ENCODE assay signal across 10 cellular contexts in genomic region chr3:184300377-184300717, GRCh38. TPM values are rescaled to one million over a fixed set of nuclear protein-coding genes. Genes with fewer than 3 reads are reported as not detected.
DNase-seq lines count a peak whose midpoint lies in the region; ATAC-seq and TF ChIP-seq lines count a peak whose summit lies in the region.
"Had no signal": no experiment of that assay in that cellular context is flagged by ENCODE, and none has a peak within 500 bp of the region (broad histone marks: within the 10 kb centered on the region; RNA-seq: fewer than 3 reads in every experiment).

No MANE protein-coding gene starts in this region.

- peaks cover 28% of the 10 kb centered on the region for H3K36me3 Mint-ChIP-seq in mesothelial cell of epicardium

- no peak overlapping the region for H2AK9ac ChIP-seq in IMR-90 (replicated peaks; ENCODE audit: low read depth, low read length, poor library complexity)

- H4K20me1 ChIP-seq in BLaER1: peaks cover 48% of the 10 kb centered on the region
- peaks cover 44% of the 10 kb centered on the region for H4K20me1 ChIP-seq in IMR-90 (ENCODE audit: insufficient read depth, low read length)

- H2AFZ ChIP-seq in IMR-90 (replicated peaks; ENCODE audit: low read length, poor library complexity): no peak overlapping the region

- peak overlapping the region; percentile 98 for H3K4me3 ChIP-seq in BLaER1
- peak overlapping the region; percentile 96 for H3K4me3 ChIP-seq in IMR-90 (ENCODE audit: insufficient read depth, low read depth, low read length)
- H3K4me3 ChIP-seq in astrocyte of the spinal cord (ENCODE audit: low read depth, low read length): peak overlapping the region; percentile 75
- no peak overlapping the region for H3K4me3 ChIP-seq in uterus

- H3K4me3 Mint-ChIP-seq in mesothelial cell of epicardium: peak overlapping the region; percentile 98

- peaks cover 14% of the 10 kb centered on the region for H3K4me1 Mint-ChIP-seq in mesothelial cell of epicardium

- H3K9me3 ChIP-seq in BLaER1: no peaks in the 10 kb centered on the region
- H3K9me3 ChIP-seq in IMR-90 (ENCODE audit: control insufficient read depth, insufficient read depth, low read length): no peaks in the 10 kb centered on the region
- H3K9me3 ChIP-seq in uterus: no peaks in the 10 kb centered on the region
- H3K9me3 ChIP-seq: prostate gland had no signal

- H3K27ac ChIP-seq in BLaER1: no peak overlapping the region
- H3K27ac ChIP-seq in IMR-90 (ENCODE audit: insufficient read depth, low read length): peak overlapping the region; percentile 62; the same call in 1 of the 2 replicates
- no peak overlapping the region for H3K27ac ChIP-seq in uterus

- peaks cover 27 to 49% of the 10 kb centered on the region in 2 experiments for H3K79me1 ChIP-seq in IMR-90 (ENCODE audit: low read depth in 1 of 2, low read length in 2 of 2)

- H2BK20ac ChIP-seq in IMR-90 (ENCODE audit: low read depth, low read length): no peak overlapping the region

- H3K4me1 ChIP-seq in BLaER1 (peaks cover 23% of the 10 kb centered on the region), IMR-90 (ENCODE audit: control insufficient read depth, insufficient read depth, low read length) (peaks cover 2% of the 10 kb centered on the region; the same call in 1 of the 2 replicates), uterus (peaks cover 0 to 5% of the 10 kb centered on the region in 2 donors)

- peak overlapping the region; percentile 76; the same call in 1 of the 2 replicates for H3K4ac ChIP-seq in IMR-90 (ENCODE audit: low read depth, low read length)

- no peaks in the 10 kb centered on the region for H3K9me3 Mint-ChIP-seq in mesothelial cell of epicardium

- H3K27me3 Mint-ChIP-seq in mesothelial cell of epicardium (ENCODE audit: low read depth): no peaks in the 10 kb centered on the region

- peak overlapping the region; percentile 98 for H3K27ac Mint-ChIP-seq in mesothelial cell of epicardium

- H2BK120ac ChIP-seq in IMR-90 (ENCODE audit: low read depth, low read length): peak overlapping the region; percentile 64; the same call in 1 of the 2 replicates

- in situ Hi-C loops in IMR-90 (cut with MboI; ENCODE audit: low sequenced_read_pairs): no loop called here
- in situ Hi-C loops in astrocyte of the spinal cord (cut with HindIII; ENCODE audit: low sequenced_read_pairs): no loop called here

- peak overlapping the region; percentile 62 for H3K14ac ChIP-seq in IMR-90 (replicated peaks; ENCODE audit: low read depth, low read length)

- no TSS peak for BruUV-seq in IMR-90 (replicated peaks; lab: Mats Ljungman, UMichigan)

- 0 out of 2 replicates have a peak overlapping the region, but pooled peaks have one; percentile 25 for H4K5ac ChIP-seq in IMR-90 (ENCODE audit: low read depth, low read length)

- H3K18ac ChIP-seq in IMR-90 (ENCODE audit: low read depth, low read length): no peak overlapping the region

- CTCF ChIA-PET in IMR-90 (lab: Yijun Ruan, JAX): no interaction called here

- peak; percentile 25; the same call in 1 of the 2 replicates for TF ChIP-seq POLR2A in IMR-90 (IDR thresholded peaks at IDR 0.05; ENCODE audit: low read depth, low read length)
- no peak for TF ChIP-seq POLR2A in uterus (IDR thresholded peaks at IDR 0.05)

- H2AK5ac ChIP-seq in IMR-90 (ENCODE audit: low read depth, low read length): peak overlapping the region; percentile 58; the same call in 1 of the 2 replicates

- intact Hi-C loops in IMR-90 (cut with micrococcal nuclease) (no loop called here), uterus (cut with DNase I; ENCODE audit: low total_unique reads) (loop anchor here (5.0 kb wide), 1 partner anchor 52 kb away; no protein-coding TSS in a partner anchor)

- no peak for ATAC-seq in IMR-90 (ENCODE audit: low read depth)
- no peak for ATAC-seq in HG03175 (IDR thresholded peaks at IDR 0.05; ENCODE audit: unreplicated experiment)
- ATAC-seq in GM21723 (IDR thresholded peaks at IDR 0.05; ENCODE audit: unreplicated experiment): no peak

- H2BK15ac ChIP-seq in IMR-90 (ENCODE audit: low read depth, low read length): no peak overlapping the region

- H3K36me3 ChIP-seq in BLaER1 (peaks cover 54% of the 10 kb centered on the region), IMR-90 (ENCODE audit: control insufficient read depth, insufficient read depth, low read length) (peaks cover 41% of the 10 kb centered on the region), uterus (no peaks in the 10 kb centered on the region)

- peak overlapping the region; percentile 95 for H3K9ac ChIP-seq in BLaER1
- H3K9ac ChIP-seq in IMR-90 (ENCODE audit: low read depth, low read length): peak overlapping the region; percentile 93

- peak overlapping the region; percentile 96; the same call in 1 of the 2 replicates for H3K23ac ChIP-seq in IMR-90 (ENCODE audit: low read depth, low read length)

- H4K8ac ChIP-seq in IMR-90 (ENCODE audit: low read depth in 2 of 2, low read length in 2 of 2): peak overlapping the region; percentile 0 to 67; a peak in 2 of 4 replicates

- dilution Hi-C loops in IMR-90 (cut with HindIII; ENCODE audit: low sequenced_read_pairs, unreplicated experiment): no loop called here

- H3K27me3 ChIP-seq in BLaER1 (no peaks in the 10 kb centered on the region), IMR-90 (ENCODE audit: control insufficient read depth, insufficient read depth, low read length) (no peaks in the 10 kb centered on the region), uterus (no peaks in the 10 kb centered on the region)

- H2BK5ac ChIP-seq in IMR-90 (ENCODE audit: low read depth, low read length, poor library complexity, severe bottlenecking): peak overlapping the region; percentile 85

- H3K56ac ChIP-seq in IMR-90 (ENCODE audit: extremely low read depth, insufficient read depth, low read length): no peak overlapping the region; the same call in 1 of the 2 replicates

- no peak for TF ChIP-seq CTCF in IMR-90 (conservative IDR thresholded peaks at IDR 0.05; ENCODE audit: low read depth, low read length)
- TF ChIP-seq CTCF in astrocyte of the spinal cord (IDR thresholded peaks at IDR 0.05; ENCODE audit: low read depth, low read length): no peak
- no peak for TF ChIP-seq CTCF in mesothelial cell of epicardium (IDR thresholded peaks at IDR 0.05; ENCODE audit: unreplicated experiment)
- no peak for TF ChIP-seq CTCF in uterus (IDR thresholded peaks at IDR 0.05)

- TF ChIP-seq RAD21 in IMR-90 (IDR thresholded peaks at IDR 0.05; ENCODE audit: low read length): no peak

- H3K4me2 ChIP-seq in BLaER1: peak overlapping the region; percentile 94
- peak overlapping the region; percentile 95 for H3K4me2 ChIP-seq in IMR-90 (ENCODE audit: low read depth, low read length)

- WGBS in IMR-90 (ENCODE audit: extremely low coverage in 2 of 2, insufficient read length in 1 of 2), 2 experiments: no CpG with 5 or more reads among the region's 3 CpGs

- POLR2A ChIA-PET in IMR-90 (lab: Charles Lee; ENCODE audit: unreplicated experiment): no interaction called here

- DNase-seq in IMR-90: peak; percentile 75
- peak; percentile 23 for DNase-seq in astrocyte of the spinal cord (ENCODE audit: low read depth, low spot score)
- no peak for DNase-seq in mesothelial cell of epicardium (ENCODE audit: low spot score in 2 of 2, unreplicated experiment in 2 of 2)
- no peak for DNase-seq in HUDEP-2 (lab: John Stamatoyannopoulos, UW; ENCODE audit: unreplicated experiment in 76 of 76)
- no peak for DNase-seq in uterus
- DNase-seq: KBM-7 had no signal

- H3K9me1 ChIP-seq in IMR-90 (ENCODE audit: insufficient read depth, low read length): no peaks in the 10 kb centered on the region; the same call in 1 of the 2 replicates

- H4K91ac ChIP-seq in IMR-90 (ENCODE audit: insufficient read depth, low read depth, low read length): no peak overlapping the region

TF ChIP-seq in IMR-90, 13 proteins besides CTCF, POLR2A, EP300 and RAD21 (continues in another document):
- no peak for TF ChIP-seq SMC3 (IDR thresholded peaks at IDR 0.05; ENCODE audit: low read depth, low read length)
- TF ChIP-seq USF2 (IDR thresholded peaks at IDR 0.05; ENCODE audit: low read depth, low read length): no peak
- TF ChIP-seq NFE2L2 (IDR thresholded peaks at IDR 0.05; ENCODE audit: low read depth, low read length): no peak

RNA-seq across cellular contexts. Expression of gene PSMD2, which starts 1.3 kb away (rescaled TPM):
- 697 and 872 TPM in 2 replicates for total RNA-seq in IMR-90 (2012; rRNA removed)
- polyA plus RNA-seq in IMR-90 (2012; rRNA removed): 474 and 514 TPM in 2 replicates
- polyA plus RNA-seq in IMR-90 (2012; cell fraction: cytosol; rRNA removed): 246 and 479 TPM in 2 replicates
- 457 and 630 TPM in 2 replicates for polyA plus RNA-seq in IMR-90 (2012; cell fraction: nucleus; rRNA removed; ENCODE audit: low replicate concordance)
- total RNA-seq in mesothelial cell of epicardium: 223 to 240 TPM (median 232 TPM) in 3 replicates
- total RNA-seq in uterus: 100 to 1,000 TPM; 117 to 275 (median 147) TPM

RNA-seq across cellular contexts. Expression of gene EIF4G1, which starts 14.1 kb away (rescaled TPM):
- total RNA-seq in IMR-90 (2012; rRNA removed) (225 TPM in 2 replicates), mesothelial cell of epicardium (364 to 377 TPM (median 376 TPM) in 3 replicates), uterus (100 to 1,000 TPM; 133 to 269 (median 170) TPM)
- 274 and 300 TPM in 2 replicates for polyA plus RNA-seq in IMR-90 (2012; rRNA removed)
- polyA plus RNA-seq in IMR-90 (2012; cell fraction: cytosol; rRNA removed): 216 and 229 TPM in 2 replicates
- 361 and 453 TPM in 2 replicates for polyA plus RNA-seq in IMR-90 (2012; cell fraction: nucleus; rRNA removed; ENCODE audit: low replicate concordance)

RNA-seq across cellular contexts. Expression of gene ECE2, which starts 24.5 kb away (rescaled TPM):
- total RNA-seq in IMR-90 (2012; rRNA removed) (not detected in 2 replicates), mesothelial cell of epicardium (not detected in 3 replicates), uterus (not detected)
- not detected in 2 replicates for polyA plus RNA-seq in IMR-90 (2012; rRNA removed)
- not detected in 2 replicates for polyA plus RNA-seq in IMR-90 (2012; cell fraction: cytosol; rRNA removed)
- 0.02 TPM in 1 of 2 replicates, not detected in the other for polyA plus RNA-seq in IMR-90 (2012; cell fraction: nucleus; rRNA removed; ENCODE audit: low replicate concordance)

RNA-seq across cellular contexts. Expression of gene FAM131A, which starts 37.1 kb away (rescaled TPM):
- total RNA-seq in IMR-90 (2012; rRNA removed) (9.7 and 10.8 TPM in 2 replicates), mesothelial cell of epicardium (14.3 to 17.4 TPM (median 15.1 TPM) in 3 replicates), uterus (10 to 100 TPM; 13.2 to 42.6 (median 36.8) TPM)
- 16.5 and 19.5 TPM in 2 replicates for polyA plus RNA-seq in IMR-90 (2012; rRNA removed)
- 28.8 and 38.6 TPM in 2 replicates for polyA plus RNA-seq in IMR-90 (2012; cell fraction: cytosol; rRNA removed)
- 32.2 and 40.8 TPM in 2 replicates for polyA plus RNA-seq in IMR-90 (2012; cell fraction: nucleus; rRNA removed; ENCODE audit: low replicate concordance)

RNA-seq across cellular contexts. Expression of gene CAMK2N2, which starts 39.0 kb away (rescaled TPM):
- total RNA-seq in IMR-90 (2012; rRNA removed) (not detected in 2 replicates), mesothelial cell of epicardium (0.16 TPM in 2 of 3 replicates, not detected in the other), uterus (not detected)
- polyA plus RNA-seq in IMR-90 (2012; rRNA removed): 0.29 and 0.34 TPM in 2 replicates
- polyA plus RNA-seq in IMR-90 (2012; cell fraction: cytosol; rRNA removed): 0.40 and 0.69 TPM in 2 replicates
- 0.14 and 0.22 TPM in 2 replicates for polyA plus RNA-seq in IMR-90 (2012; cell fraction: nucleus; rRNA removed; ENCODE audit: low replicate concordance)

Comparison
In these comparisons a context has a peak if more than half of its experiments do, and no peak if none do; other contexts are left out.
1. H3K4me3 ChIP-seq: peak in BLaER1 (single experiment), IMR-90 (single experiment) and astrocyte of the spinal cord (single experiment); none in uterus (0 of 2).
2. DNase-seq: peak in IMR-90 (single experiment) and astrocyte of the spinal cord (single experiment); none in mesothelial cell of epicardium (0 of 2), HUDEP-2 (0 of 76) and uterus (0 of 2).